ENCODE assay signal across 13 cellular contexts in the genomic region with DNA sequence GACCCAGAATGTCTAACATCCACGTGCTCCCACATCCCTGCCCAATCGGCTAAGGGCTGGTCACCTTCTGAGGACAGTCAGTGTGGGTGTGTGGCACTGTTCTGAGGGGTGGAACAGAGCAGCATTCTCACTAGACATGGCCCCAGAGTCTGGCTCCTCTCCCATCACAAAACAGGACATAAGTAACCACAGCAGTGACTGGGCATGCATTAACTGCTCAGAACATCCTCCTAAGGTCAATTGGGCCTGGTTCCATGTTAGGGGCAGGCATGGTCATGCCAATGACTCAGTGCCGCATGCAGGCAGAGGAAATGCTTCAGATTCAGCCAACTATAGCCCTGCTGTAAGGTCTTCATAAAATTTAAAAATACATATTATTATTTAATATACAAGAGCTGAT. TPM values are rescaled to one million over a fixed set of nuclear protein-coding genes. Genes with fewer than 3 reads are reported as not detected.
DNase-seq lines count a peak whose midpoint lies in the region; ATAC-seq and TF ChIP-seq lines count a peak whose summit lies in the region.
"Had no signal": no experiment of that assay in that cellular context is flagged by ENCODE, and none has a peak within 500 bp of the region (broad histone marks: within the 10 kb centered on the region; RNA-seq: fewer than 3 reads in every experiment).

No MANE protein-coding gene starts in this region.

- no peaks in the 10 kb centered on the region for H3K27me3 ChIP-seq in esophagus squamous epithelium

- in situ Hi-C loops in KBM-7 (cut with MboI; ENCODE audit: low pct_unique_long_range_greater_than_20kb, low sequenced_read_pairs) = no loop called here

- peak overlapping the region; percentile 83 to 88 (median 86) for H3K27ac ChIP-seq in esophagus squamous epithelium
- H3K27ac ChIP-seq: VCaP had no signal

- H3K4me1 ChIP-seq in esophagus squamous epithelium = peaks cover 23 to 71% (median 41%) of the 10 kb centered on the region in 3 donors

- ATAC-seq in GM19023 (IDR thresholded peaks at IDR 0.05; ENCODE audit: unreplicated experiment) = no peak

- TF ChIP-seq POLR2A in esophagus squamous epithelium (IDR thresholded peaks at IDR 0.05) = no peak

- no peak for TF ChIP-seq CTCF in esophagus squamous epithelium (IDR thresholded peaks at IDR 0.05)

- H3K36me3 ChIP-seq in esophagus squamous epithelium = peaks cover 7 to 97% (median 21%) of the 10 kb centered on the region in 3 donors

- H3K9me3 ChIP-seq in esophagus squamous epithelium = no peaks in the 10 kb centered on the region

- 47 to 59% methylated on average over 2 to 3 of the region's 3 CpGs for WGBS in esophagus squamous epithelium, 2 donors

- intact Hi-C loops in esophagus squamous epithelium (cut with DNase I) = no loop called here
- intact Hi-C loops in head of caudate nucleus (cut with DNase I) = no loop called here

- DNase-seq in EL = peak; percentile 76
- DNase-seq in RPMI7951 (ENCODE audit: low read depth) = peak; percentile 90
- no peak for DNase-seq in esophagus squamous epithelium (lab: John Stamatoyannopoulos, UW)
- DNase-seq in pulmonary artery endothelial cell (ENCODE audit: low read depth, low spot score) = peak; percentile 29
- no peak for DNase-seq in NOMO-1 treated with DMSO at 0.1 percent for 48 hours (lab: John Stamatoyannopoulos, UW; ENCODE audit: unreplicated experiment)
- DNase-seq in head of caudate nucleus = no peak
- no peak for DNase-seq in KBM-7
- DNase-seq: activated CD8-positive, alpha-beta memory T cell treated with anti-CD3 and anti-CD28 coated beads, Interleukin-2, amount 50 U/mL, for 4 hours; erythroblast; islet precursor cell; stimulated activated naive CD4-positive, alpha-beta T cell had no signal

- H3K4me3 ChIP-seq in esophagus squamous epithelium = no peak overlapping the region

RNA-seq across cellular contexts. Expression of a gene that starts 12.9 kb away (rescaled TPM):
- total RNA-seq in RPMI7951 (2014; rRNA removed; shearing (Covaris generic)) = 235 and 252 TPM in 2 replicates
- 100 to 1,000 TPM; 278 to 355 (median 319) TPM for total RNA-seq in esophagus squamous epithelium
- total RNA-seq in pulmonary artery endothelial cell = 187 and 194 TPM in 2 replicates

Comparison
In these comparisons a context has a peak if more than half of its experiments do, and no peak if none do; other contexts are left out.
1. DNase-seq: peak in EL (single experiment), RPMI7951 (single experiment) and pulmonary artery endothelial cell (single experiment); none in esophagus squamous epithelium (single experiment), NOMO-1 treated with DMSO at 0.1 percent for 48 hours (single experiment), head of caudate nucleus (0 of 42) and KBM-7 (single experiment).